ENCODE assay signal across 8 cellular contexts in genomic region chr17:64984776-64985521, GRCh38.
DNase-seq lines count a peak whose midpoint lies in the region; ATAC-seq and TF ChIP-seq lines count a peak whose summit lies in the region.

No MANE protein-coding gene starts in this region.

- H3K36me3 ChIP-seq in Peyer's patch (no peaks in the 10 kb centered on the region), adrenal gland (replicated peaks in 1 of 2) (no peaks in the 10 kb centered on the region)

- CTCF ChIA-PET in Calu3 (lab: Charles Lee), result no interaction called here

- H3K4me3 ChIP-seq in Peyer's patch (no peak overlapping the region), adrenal gland (peak overlapping the region in 1 of 4 donors; percentile 27)

- intact Hi-C loops in Calu3 (cut with micrococcal nuclease; ENCODE audit: unreplicated experiment) (no loop called here), adrenal gland (cut with DNase I) (no loop called here)

- TF ChIP-seq CTCF in Calu3 (IDR thresholded peaks at IDR 0.05; ENCODE audit: unreplicated experiment), result no peak
- TF ChIP-seq CTCF in Peyer's patch (IDR thresholded peaks at IDR 0.05), result no peak
- no peak for TF ChIP-seq CTCF in adrenal gland (IDR thresholded peaks at IDR 0.05)
- TF ChIP-seq CTCF in GM13976 (IDR thresholded peaks at IDR 0.05; ENCODE audit: borderline replicate concordance, control extremely low read depth, extremely low read depth, insufficient read depth, missing control alignments), result no peak

- ATAC-seq in GM18498 (IDR thresholded peaks at IDR 0.05; ENCODE audit: unreplicated experiment), result no peak
- ATAC-seq in HG03442 (IDR thresholded peaks at IDR 0.05; ENCODE audit: unreplicated experiment), result no peak
- ATAC-seq in GM21367 (IDR thresholded peaks at IDR 0.05; ENCODE audit: unreplicated experiment), result no peak

- H3K27ac Mint-ChIP-seq in Calu3 (ENCODE audit: unreplicated experiment), result peak overlapping the region; percentile 65

- H3K36me3 Mint-ChIP-seq in Calu3 (ENCODE audit: insufficient read depth, unreplicated experiment), result no peaks in the 10 kb centered on the region

- 22 to 34% (median 30%) methylated on average over 7 of the region's 7 CpGs for WGBS in adrenal gland, 4 donors

- in situ Hi-C loops in GM13976 (cut with MboI; ENCODE audit: low sequenced_read_pairs, unreplicated experiment), result no loop called here

- H3K4me1 ChIP-seq in Peyer's patch, result peaks cover 0 to 10% (median 6%) of the 10 kb centered on the region in 4 donors
- H3K4me1 ChIP-seq in adrenal gland (replicated peaks in 1 of 2), result peaks cover 37 to 53% of the 10 kb centered on the region in 2 donors

- peaks cover 7% of the 10 kb centered on the region for H3K4me1 Mint-ChIP-seq in Calu3 (ENCODE audit: low read depth, unreplicated experiment)

- no peak for TF ChIP-seq POLR2A in Peyer's patch (IDR thresholded peaks at IDR 0.05)
- TF ChIP-seq POLR2A in adrenal gland (IDR thresholded peaks at IDR 0.05), result peak in 1 of 2 donors; percentile 52

- H3K9me3 ChIP-seq in Peyer's patch (no peaks in the 10 kb centered on the region), adrenal gland (replicated peaks in 1 of 3) (no peaks in the 10 kb centered on the region)

- no peaks in the 10 kb centered on the region for H3K27me3 Mint-ChIP-seq in Calu3 (ENCODE audit: unreplicated experiment)

- H3K27ac ChIP-seq in Peyer's patch, result peak overlapping the region; percentile 87 to 96 (median 92)
- H3K27ac ChIP-seq in adrenal gland, result peak overlapping the region; percentile 74 to 97 (median 84)

- BruUV-seq in Calu3 (replicated peaks; lab: Mats Ljungman, UMichigan), result no TSS peak

- no peak for DNase-seq in Calu3
- DNase-seq in Peyer's patch, result peak in 2 of 3 donors; percentile 37 to 63
- peak; percentile 64 to 89 (median 80) for DNase-seq in adrenal gland
- DNase-seq in medulla oblongata (ENCODE audit: extremely low spot score), result peak; percentile 51
- no peak for DNase-seq in GM13976 (ENCODE audit: low spot score)

- no peak overlapping the region for H3K4me3 Mint-ChIP-seq in Calu3 (ENCODE audit: low read depth, unreplicated experiment)

- H3K27me3 ChIP-seq in Peyer's patch, result no peaks in the 10 kb centered on the region
- no peaks in the 10 kb centered on the region for H3K27me3 ChIP-seq in adrenal gland

- H3K9me3 Mint-ChIP-seq in Calu3 (ENCODE audit: low read depth, unreplicated experiment), result peaks cover 3% of the 10 kb centered on the region

Comparison
In these comparisons a context has a peak if more than half of its experiments do, and no peak if none do; other contexts are left out.
1. DNase-seq: peak in Peyer's patch (2 of 3), adrenal gland (7 of 7) and medulla oblongata (single experiment); none in Calu3 (single experiment) and GM13976 (single experiment).